Comparison of ENCODE assay signal across 8 cellular contexts in the genomic region with DNA sequence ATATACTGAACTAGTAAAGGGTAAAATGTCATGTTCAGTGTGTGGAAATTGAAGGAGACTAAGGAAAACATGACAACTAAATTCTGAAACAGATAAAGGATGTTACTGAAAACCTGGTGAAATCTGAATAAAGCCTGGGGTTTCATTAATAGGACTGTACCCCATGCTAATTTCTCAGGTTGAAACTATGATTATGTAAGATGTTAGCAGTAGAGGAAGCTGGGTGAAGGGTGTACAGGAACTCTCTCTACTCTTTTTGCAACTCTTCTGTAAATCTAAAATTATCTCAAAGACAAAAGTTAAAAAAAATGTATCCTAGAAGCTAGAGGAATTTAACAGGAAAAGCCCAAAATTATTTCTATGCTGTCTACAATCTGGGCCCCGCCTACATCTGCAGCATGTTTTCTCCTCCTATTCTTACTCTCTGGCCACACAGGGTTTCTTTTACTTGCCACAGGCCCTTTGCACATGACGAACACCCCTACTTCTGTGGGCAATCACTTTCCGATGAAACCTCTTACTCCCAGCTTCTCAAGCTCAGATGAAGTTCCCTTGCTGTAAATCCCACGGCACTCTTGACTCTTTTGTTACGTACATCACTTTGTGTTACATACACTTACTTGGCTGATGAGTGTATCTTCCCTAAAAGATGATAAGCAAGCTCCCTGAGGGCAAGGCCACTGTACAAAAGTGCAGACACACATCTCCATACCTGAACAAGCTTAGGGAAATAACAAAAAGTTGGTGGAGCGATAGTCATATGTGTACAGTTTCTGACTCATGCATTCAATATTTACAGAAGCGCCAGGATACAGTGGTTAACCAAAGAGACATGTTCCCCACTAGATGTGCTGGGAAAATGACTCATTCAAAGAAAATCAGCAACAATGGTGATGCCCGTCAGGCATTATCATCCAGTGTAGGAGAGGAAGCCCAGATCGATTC. TPM values are rescaled to one million over a fixed set of nuclear protein-coding genes. Genes with fewer than 3 reads are reported as not detected.
A peak's percentile ranks its signal among the peaks of the same experiment; 100 is the strongest.
DNase-seq lines count a peak whose midpoint lies in the region; ATAC-seq and TF ChIP-seq lines count a peak whose summit lies in the region.
"Had no signal": no experiment of that assay in that cellular context is flagged by ENCODE, and none has a peak within 500 bp of the region (broad histone marks: within the 10 kb centered on the region; RNA-seq: fewer than 3 reads in every experiment).

No MANE protein-coding gene starts in this region.

- peak overlapping the region; percentile 88 for H3K27ac Mint-ChIP-seq in activated naive CD8-positive, alpha-beta T cell treated with anti-CD3 and anti-CD28 coated beads, Interleukin-2, amount 50 U/mL, for 24 hours

- H3K27ac ChIP-seq in gastroesophageal sphincter (no peak overlapping the region), left ventricle myocardium inferior (replicated peaks) (no peak overlapping the region)

- H3K4me1 ChIP-seq in gastroesophageal sphincter (no peaks in the 10 kb centered on the region), left ventricle myocardium inferior (no peaks in the 10 kb centered on the region)

- H3K27me3 ChIP-seq in gastroesophageal sphincter = no peaks in the 10 kb centered on the region
- no peaks in the 10 kb centered on the region for H3K27me3 ChIP-seq in left ventricle myocardium inferior (ENCODE audit: low read depth)

- H3K36me3 ChIP-seq in gastroesophageal sphincter = no peaks in the 10 kb centered on the region
- H3K36me3 ChIP-seq in left ventricle myocardium inferior = no peaks in the 10 kb centered on the region

- H3K27me3 Mint-ChIP-seq in activated naive CD8-positive, alpha-beta T cell treated with anti-CD3 and anti-CD28 coated beads, Interleukin-2, amount 50 U/mL, for 24 hours = no peaks in the 10 kb centered on the region

- ATAC-seq in GM18505 (IDR thresholded peaks at IDR 0.05; ENCODE audit: unreplicated experiment) = peak; percentile 54
- peak; percentile 96 for ATAC-seq in activated naive CD8-positive, alpha-beta T cell treated with anti-CD3 and anti-CD28 coated beads, Interleukin-2, amount 50 U/mL, for 24 hours
- ATAC-seq in gastroesophageal sphincter = no peak

- H3K4me1 Mint-ChIP-seq in activated naive CD8-positive, alpha-beta T cell treated with anti-CD3 and anti-CD28 coated beads, Interleukin-2, amount 50 U/mL, for 24 hours = peaks cover 28% of the 10 kb centered on the region

- TF ChIP-seq CTCF in gastroesophageal sphincter (IDR thresholded peaks at IDR 0.05) (no peak), left ventricle myocardium inferior (IDR thresholded peaks at IDR 0.05; ENCODE audit: borderline replicate concordance) (no peak)

- TF ChIP-seq POLR2A in GM18505 (IDR thresholded peaks at IDR 0.05; ENCODE audit: borderline replicate concordance, extremely low read depth, insufficient read depth, insufficient read length) = no peak
- TF ChIP-seq POLR2A in gastroesophageal sphincter (IDR thresholded peaks at IDR 0.05) = no peak

- 67 to 70% methylated on average over 9 of the region's 9 CpGs for WGBS in gastroesophageal sphincter (ENCODE audit: low coverage in 1 of 2), 2 donors

- no peaks in the 10 kb centered on the region for H3K9me3 ChIP-seq in gastroesophageal sphincter
- H3K9me3 ChIP-seq in left ventricle myocardium inferior (replicated peaks) = no peaks in the 10 kb centered on the region

- DNase-seq in HT1080 (ENCODE audit: low read depth) (peak; percentile 98), non-pigmented ciliary epithelial cell (ENCODE audit: low read depth) (peak; percentile 92), left ventricle myocardium inferior (no peak), HuH-7.5 (ENCODE audit: low spot score) (no peak)
- no peak for DNase-seq in activated naive CD8-positive, alpha-beta T cell treated with anti-CD3 and anti-CD28 coated beads, Interleukin-2, amount 50 U/mL, for 24 hours

- H3K9me3 Mint-ChIP-seq in activated naive CD8-positive, alpha-beta T cell treated with anti-CD3 and anti-CD28 coated beads, Interleukin-2, amount 50 U/mL, for 24 hours = peaks cover 19% of the 10 kb centered on the region

- peak overlapping the region; percentile 37 for H3K4me3 Mint-ChIP-seq in activated naive CD8-positive, alpha-beta T cell treated with anti-CD3 and anti-CD28 coated beads, Interleukin-2, amount 50 U/mL, for 24 hours

- TF ChIP-seq EP300 in gastroesophageal sphincter (IDR thresholded peaks at IDR 0.05) = no peak

- intact Hi-C loops in left ventricle myocardium inferior (cut with micrococcal nuclease) = no loop called here

- H3K36me3 Mint-ChIP-seq in activated naive CD8-positive, alpha-beta T cell treated with anti-CD3 and anti-CD28 coated beads, Interleukin-2, amount 50 U/mL, for 24 hours (ENCODE audit: low read depth) = peaks cover 18% of the 10 kb centered on the region

- H3K4me3 ChIP-seq in gastroesophageal sphincter = no peak overlapping the region
- no peak overlapping the region for H3K4me3 ChIP-seq in left ventricle myocardium inferior
- H3K4me3 ChIP-seq: skin epidermis had no signal

RNA-seq across cellular contexts. Expression of a gene that starts 32.6 kb away (rescaled TPM):
- total RNA-seq in HT1080 (2014; rRNA removed; shearing (Covaris generic)) = 0.11 TPM in 1 of 2 replicates, not detected in the other
- 0.07 and 0.13 TPM in 2 replicates for polyA plus RNA-seq in HT1080 (2015; cell fraction: cytosol; rRNA removed)
- not detected in 2 replicates for polyA plus RNA-seq in HT1080 (2015; cell fraction: nucleus; rRNA removed)
- total RNA-seq in gastroesophageal sphincter (1 to 10 TPM; 1.5 to 6.8 (median 2.9) TPM), left ventricle myocardium inferior (0.38 TPM)

Comparison
In these comparisons a context has a peak if more than half of its experiments do, and no peak if none do; other contexts are left out.
1. DNase-seq: peak in HT1080 (single experiment) and non-pigmented ciliary epithelial cell (single experiment); none in activated naive CD8-positive, alpha-beta T cell treated with anti-CD3 and anti-CD28 coated beads, Interleukin-2, amount 50 U/mL, for 24 hours (single experiment), left ventricle myocardium inferior (single experiment) and HuH-7.5 (single experiment).